22 cellular contexts compared by ENCODE assay signal in genomic region chr17:42303694-42304093, GRCh38.
"Had no signal": no experiment of that assay in that cellular context is flagged by ENCODE, and none has a peak within 500 bp of the region (broad histone marks: within the 10 kb centered on the region; RNA-seq: fewer than 3 reads in every experiment).

No MANE protein-coding gene starts in this region.

- H3K4me2 ChIP-seq: SK-N-SH had no signal

- H3K9ac ChIP-seq: SK-N-SH had no signal

- H3K9me3 Mint-ChIP-seq: WTC11 had no signal

- DNase-seq: activated CD4-positive, alpha-beta T cell treated with anti-CD3 and anti-CD28 coated beads, Interleukin-2, amount 50 U/mL, for 48 hours; activated naive CD4-positive, alpha-beta T cell treated with Interleukin-2 at 50 U/mL for 16 hours; amygdala; body of pancreas; caudate nucleus; colonic mucosa; esophagus squamous epithelium; hippocampal formation; SHP77; SK-N-SH; stimulated activated CD4-positive, alpha-beta T cell treated with anti-CD3 and anti-CD28 coated beads, Interleukin-15, amount 100 ng/mL, for 24 hours; stimulated activated CD4-positive, alpha-beta T cell treated with anti-CD3 and anti-CD28 coated beads, Interleukin-4, amount 100 ng/mL, for 1 hour; stimulated activated naive CD4-positive, alpha-beta T cell treated with Interleukin-2 at 50 U/mL for 16 hours; trophoblast cell had no signal

- H3K27ac ChIP-seq: body of pancreas, colonic mucosa, esophagus squamous epithelium, neutrophil, right atrium auricular region, skin epidermis, suprapubic skin had no signal

- H3K36me3 ChIP-seq: colonic mucosa had no signal

- FAIRE-seq: endothelial cell of umbilical vein, keratinocyte had no signal

- H3K36me3 Mint-ChIP-seq: WTC11 had no signal

- ATAC-seq: body of pancreas, left lobe of liver, WTC11 had no signal

- H3K27me3 ChIP-seq: body of pancreas, colonic mucosa, esophagus squamous epithelium, neutrophil, right atrium auricular region, suprapubic skin had no signal

- H3K4me3 ChIP-seq: body of pancreas, colonic mucosa, esophagus squamous epithelium, right atrium auricular region, skin epidermis, suprapubic skin had no signal

- H3K4me1 ChIP-seq: body of pancreas, colonic mucosa, esophagus squamous epithelium, right atrium auricular region, suprapubic skin had no signal

- H3K9me3 ChIP-seq: body of pancreas, colonic mucosa, esophagus squamous epithelium, neutrophil, right atrium auricular region, SK-N-SH, suprapubic skin had no signal

- H3K4me3 Mint-ChIP-seq: WTC11 had no signal

- H3K27ac Mint-ChIP-seq: WTC11 had no signal
